9 cellular contexts compared by ENCODE assay signal in the genomic region with DNA sequence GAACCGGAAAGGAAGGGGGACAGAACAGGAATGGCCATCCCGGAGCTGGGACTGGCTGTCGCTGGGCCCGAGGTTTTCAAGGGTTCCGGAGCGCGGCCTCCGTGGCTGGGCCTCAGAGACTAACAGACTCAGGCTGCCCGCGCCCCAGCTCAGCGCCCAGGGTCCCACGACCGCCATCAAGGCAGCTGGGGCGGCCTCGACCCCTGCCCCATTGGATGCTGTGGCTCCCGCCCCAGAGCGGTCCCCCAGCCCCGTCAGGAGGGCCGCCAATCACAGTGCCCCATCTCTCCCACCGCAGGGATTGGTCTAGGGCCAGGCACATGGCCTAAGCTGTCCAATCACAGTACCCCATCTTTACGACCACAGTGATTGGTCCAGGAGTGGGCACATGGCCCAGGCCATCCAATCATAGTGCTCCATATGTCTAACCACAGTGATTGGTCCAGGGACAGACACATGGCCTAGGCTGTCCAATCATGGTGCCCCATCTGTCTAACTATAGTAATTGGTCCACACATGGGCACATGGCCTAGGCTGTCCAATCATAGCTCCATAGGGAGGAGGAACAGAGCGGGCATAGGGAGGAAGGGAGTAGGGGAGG.
DNase-seq lines count a peak whose midpoint lies in the region; ATAC-seq, FAIRE-seq and TF ChIP-seq lines count a peak whose summit lies in the region.
"Had no signal": no experiment of that assay in that cellular context is flagged by ENCODE, and none has a peak within 500 bp of the region (broad histone marks: within the 10 kb centered on the region; RNA-seq: fewer than 3 reads in every experiment).

No MANE protein-coding gene starts in this region.

- H3K9me3 Mint-ChIP-seq in activated CD8-positive, alpha-beta memory T cell treated with anti-CD3 and anti-CD28 coated beads, Interleukin-2, amount 10 ng/mL, durations not matched to agents 7 days and 5 days (ENCODE audit: low read depth), result no peaks in the 10 kb centered on the region

- FAIRE-seq in HTR-8/SVneo (lab: Jason Lieb, UNC), result no peak
- FAIRE-seq: keratinocyte had no signal

- TF ChIP-seq CTCF in body of pancreas (IDR thresholded peaks at IDR 0.05), result no peak
- TF ChIP-seq CTCF in left lung (IDR thresholded peaks at IDR 0.05), result no peak

- intact Hi-C loops in body of pancreas (cut with DNase I) (loop anchor here (5.0 kb wide), 1 partner anchor 154 kb away; no protein-coding TSS in a partner anchor), left lung (cut with DNase I) (no loop called here)

- TF ChIP-seq POLR2A in body of pancreas (IDR thresholded peaks at IDR 0.05), result no peak

- no peaks in the 10 kb centered on the region for H3K36me3 ChIP-seq in body of pancreas (replicated peaks in 1 of 2; ENCODE audit: insufficient read depth in 1 of 2, low read depth in 2 of 2)
- H3K36me3 ChIP-seq in left lung, result no peaks in the 10 kb centered on the region

- no peak overlapping the region for H3K4me3 Mint-ChIP-seq in activated CD8-positive, alpha-beta memory T cell treated with anti-CD3 and anti-CD28 coated beads, Interleukin-2, amount 10 ng/mL, durations not matched to agents 7 days and 5 days

- no peak overlapping the region for H3K27ac Mint-ChIP-seq in activated CD8-positive, alpha-beta memory T cell treated with anti-CD3 and anti-CD28 coated beads, Interleukin-2, amount 10 ng/mL, durations not matched to agents 7 days and 5 days

- no peak overlapping the region for H3K27ac ChIP-seq in body of pancreas
- no peak overlapping the region for H3K27ac ChIP-seq in left lung

- no peaks in the 10 kb centered on the region for H3K36me3 Mint-ChIP-seq in activated CD8-positive, alpha-beta memory T cell treated with anti-CD3 and anti-CD28 coated beads, Interleukin-2, amount 10 ng/mL, durations not matched to agents 7 days and 5 days

- no peak for ATAC-seq in body of pancreas
- ATAC-seq in left lung, result peak; percentile 87
- no peak for ATAC-seq in GM19452 (IDR thresholded peaks at IDR 0.05; ENCODE audit: unreplicated experiment)
- ATAC-seq in activated CD8-positive, alpha-beta memory T cell treated with anti-CD3 and anti-CD28 coated beads, Interleukin-2, amount 10 ng/mL, durations not matched to agents 7 days and 5 days, result no peak

- DNase-seq in AG08395 (ENCODE audit: low spot score) (peak; percentile 90), M059J (ENCODE audit: low read depth) (peak; percentile 28), body of pancreas (peak in 3 of 4 donors; percentile 19 to 43 (median 37)), left lung (peak; percentile 66 to 76), SHP77 (lab: John Stamatoyannopoulos, UW) (no peak), HTR-8/SVneo (ENCODE audit: insufficient read length, low spot score) (no peak)
- no peak for DNase-seq in activated CD8-positive, alpha-beta memory T cell treated with anti-CD3 and anti-CD28 coated beads, Interleukin-2, amount 10 ng/mL, durations not matched to agents 7 days and 5 days

- WGBS in body of pancreas, 2 donors, result 88 to 99% methylated on average over 12 to 18 of the region's 22 CpGs

- CTCF ChIA-PET in activated CD8-positive, alpha-beta memory T cell treated with anti-CD3 and anti-CD28 coated beads, Interleukin-2, amount 10 ng/mL, durations not matched to agents 7 days and 5 days (lab: Charles Lee), result no interaction called here

- H3K4me1 Mint-ChIP-seq in activated CD8-positive, alpha-beta memory T cell treated with anti-CD3 and anti-CD28 coated beads, Interleukin-2, amount 10 ng/mL, durations not matched to agents 7 days and 5 days, result no peaks in the 10 kb centered on the region

- H3K4me3 ChIP-seq in body of pancreas (no peak overlapping the region), left lung (no peak overlapping the region)

- peaks cover 2% of the 10 kb centered on the region for H3K27me3 Mint-ChIP-seq in activated CD8-positive, alpha-beta memory T cell treated with anti-CD3 and anti-CD28 coated beads, Interleukin-2, amount 10 ng/mL, durations not matched to agents 7 days and 5 days

- H3K4me1 ChIP-seq in body of pancreas (peaks cover 6% of the 10 kb centered on the region), left lung (peaks cover 0 to 6% of the 10 kb centered on the region in 2 donors)

- H3K9me3 ChIP-seq in body of pancreas (no peaks in the 10 kb centered on the region), left lung (no peaks in the 10 kb centered on the region)

- H3K27me3 ChIP-seq in body of pancreas (peaks cover 0 to 7% of the 10 kb centered on the region in 2 donors), left lung (peaks cover 14 to 58% of the 10 kb centered on the region in 2 donors)

Comparison
In these comparisons a context has a peak if more than half of its experiments do, and no peak if none do; other contexts are left out.
1. DNase-seq: peak in AG08395 (single experiment), M059J (single experiment), body of pancreas (3 of 4) and left lung (2 of 2); none in SHP77 (0 of 2), activated CD8-positive, alpha-beta memory T cell treated with anti-CD3 and anti-CD28 coated beads, Interleukin-2, amount 10 ng/mL, durations not matched to agents 7 days and 5 days (single experiment) and HTR-8/SVneo (single experiment).